In genomic region chr19:1503089-1503924, GRCh38 we compare ENCODE assay signal across 1 cellular context.
TF ChIP-seq lines count a peak whose summit lies in the region.

No MANE protein-coding gene starts in this region.

TF ChIP-seq in H1, 55 proteins besides CTCF, POLR2A, EP300 and RAD21:
- TF ChIP-seq TCF12 (IDR thresholded peaks at IDR 0.05; ENCODE audit: low read depth, low read length) (no peak), MAX (IDR thresholded peaks at IDR 0.05) (peak; percentile 97), YY1 (IDR thresholded peaks at IDR 0.05; ENCODE audit: low read depth, low read length) (no peak), KDM4A (IDR thresholded peaks at IDR 0.05; ENCODE audit: low read depth, low read length, severe bottlenecking) (no peak), BACH1 (IDR thresholded peaks at IDR 0.05; ENCODE audit: low read length) (peak; percentile 89), CTBP2 (IDR thresholded peaks at IDR 0.05; ENCODE audit: borderline replicate concordance, insufficient read depth, insufficient read length, low read length) (peak; percentile 64), NANOG (IDR thresholded peaks at IDR 0.05; ENCODE audit: insufficient read depth, low read depth, low read length, poor library complexity, severe bottlenecking) (no peak), TBP (IDR thresholded peaks at IDR 0.05; ENCODE audit: low read depth, low read length) (no peak), KDM1A (IDR thresholded peaks at IDR 0.05; ENCODE audit: borderline replicate concordance, low read length) (0 out of 2 replicates have a peak, but pooled peaks have one; percentile 14), RFX5 (IDR thresholded peaks at IDR 0.05; ENCODE audit: borderline replicate concordance, low read depth, low read length) (no peak), ATF3 (IDR thresholded peaks at IDR 0.05; ENCODE audit: insufficient read depth, low read depth, low read length) (no peak), ASH2L (IDR thresholded peaks at IDR 0.05; ENCODE audit: low read length) (peak; percentile 30), CHD2 (IDR thresholded peaks at IDR 0.05; ENCODE audit: low read length) (no peak), SIN3A (conservative IDR thresholded peaks at IDR 0.05 in 1 of 2, IDR thresholded peaks at IDR 0.05 in 1 of 2; ENCODE audit: low read depth in 1 of 2, low read length in 2 of 2) (0 out of 4 replicates have a peak, but pooled peaks of 1 of the 2 experiments have one; percentile 27), SIRT6 (IDR thresholded peaks at IDR 0.05; ENCODE audit: low read length) (no peak), SP1 (IDR thresholded peaks at IDR 0.05; ENCODE audit: low read depth, low read length) (0 out of 2 replicates have a peak, but pooled peaks have one; percentile 5), CREB1 (IDR thresholded peaks at IDR 0.05) (peak; percentile 82), HDAC2 (IDR thresholded peaks at IDR 0.05; ENCODE audit: borderline replicate concordance in 1 of 2, low read depth in 2 of 2, low read length in 2 of 2) (peak in 1 of 2 experiments; percentile 97; a peak in 2 of 4 replicates), RXRA (IDR thresholded peaks at IDR 0.05; ENCODE audit: insufficient read depth, low read depth, low read length) (no peak)
- TF ChIP-seq, protein P1, sequence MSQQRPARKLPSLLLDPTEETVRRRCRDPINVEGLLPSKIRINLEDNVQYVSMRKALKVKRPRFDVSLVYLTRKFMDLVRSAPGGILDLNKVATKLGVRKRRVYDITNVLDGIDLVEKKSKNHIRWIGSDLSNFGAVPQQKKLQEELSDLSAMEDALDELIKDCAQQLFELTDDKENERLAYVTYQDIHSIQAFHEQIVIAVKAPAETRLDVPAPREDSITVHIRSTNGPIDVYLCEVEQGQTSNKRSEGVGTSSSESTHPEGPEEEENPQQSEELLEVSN (IDR thresholded peaks at IDR 0.05), result peak; percentile 85
TF ChIP-seq in H1: peak in this region for 10.
